In genomic region chrX:12722314-12722713, GRCh38 we compare ENCODE assay signal across 2 cellular contexts.
TF ChIP-seq lines count a peak whose summit lies in the region.

No MANE protein-coding gene starts in this region.

TF ChIP-seq in A549, 52 proteins besides CTCF, POLR2A, EP300 and RAD21 (continued from another document):
- TF ChIP-seq BCL3 (IDR thresholded peaks at IDR 0.05) (no peak), FOSL2 (IDR thresholded peaks at IDR 0.05) (no peak), FOSL2 (CRISPR knock-in tag; IDR thresholded peaks at IDR 0.05) (no peak), CBX8 (IDR thresholded peaks at IDR 0.05) (no peak)

TF ChIP-seq in IMR-90, 13 proteins besides CTCF, POLR2A, EP300 and RAD21 (continued from another document):
- TF ChIP-seq ELK1 (IDR thresholded peaks at IDR 0.05; ENCODE audit: borderline replicate concordance, low read depth, low read length), result no peak
- TF ChIP-seq SMC3 (IDR thresholded peaks at IDR 0.05; ENCODE audit: low read depth, low read length), result no peak
- no peak for TF ChIP-seq CHD1 (IDR thresholded peaks at IDR 0.05; ENCODE audit: low read depth, low read length)
